17 cellular contexts compared by ENCODE assay signal in genomic region chr4:65893311-65893710, GRCh38.
"Had no signal": no experiment of that assay in that cellular context is flagged by ENCODE, and none has a peak within 500 bp of the region (broad histone marks: within the 10 kb centered on the region; RNA-seq: fewer than 3 reads in every experiment).

No MANE protein-coding gene starts in this region.

- H3K4me1 ChIP-seq: breast epithelium, right atrium auricular region, tibial nerve had no signal

- H3K36me3 ChIP-seq: breast epithelium, right atrium auricular region, tibial nerve had no signal

- H3K4me3 ChIP-seq: breast epithelium, lung, right atrium auricular region, skin epidermis, tibial nerve had no signal

- H3K9me3 ChIP-seq: breast epithelium, right atrium auricular region, tibial nerve had no signal

- DNase-seq: activated CD4-positive, CD25-positive, alpha-beta regulatory T cell treated with anti-CD3 and anti-CD28 coated beads, Interleukin-2, amount 50 U/mL, for 72 hours; aorta; dermis blood vessel endothelial cell; erythroblast; left colon; midbrain; nucleus accumbens; stimulated activated CD4-positive, alpha-beta T cell treated with anti-CD3 and anti-CD28 coated beads, Interleukin-4, amount 100 ng/mL, for 24 hours; stimulated activated naive CD4-positive, alpha-beta T cell; T-cell; T-helper 9 cell had no signal

- FAIRE-seq: islet of Langerhans had no signal

- ATAC-seq: left colon, T-cell had no signal

- H3K27me3 ChIP-seq: breast epithelium, right atrium auricular region, tibial nerve had no signal
